Comparison of ENCODE assay signal across 16 cellular contexts in genomic region chr4:123676550-123677229, GRCh38.
DNase-seq lines count a peak whose midpoint lies in the region; ATAC-seq and TF ChIP-seq lines count a peak whose summit lies in the region.
"Had no signal": no experiment of that assay in that cellular context is flagged by ENCODE, and none has a peak within 500 bp of the region (broad histone marks: within the 10 kb centered on the region; RNA-seq: fewer than 3 reads in every experiment).

No MANE protein-coding gene starts in this region.

- DNase-seq in activated CD4-positive, alpha-beta T cell treated with anti-CD3 and anti-CD28 coated beads for 36 hours, result no peak
- DNase-seq in activated CD4-positive, alpha-beta T cell treated with anti-CD3 and anti-CD28 coated beads, Interleukin-2, amount 50 U/mL, for 1 hour, result no peak
- peak; percentile 65 for DNase-seq in NCI-H2029 (lab: John Stamatoyannopoulos, UW)
- DNase-seq in stimulated activated effector memory CD8-positive, alpha-beta T cell treated with anti-CD3 and anti-CD28 coated beads, Interleukin-12 subunit alpha, Interleukin-12 subunit beta, amount 100 ng/mL, for 72 hours (ENCODE audit: low spot score in 2 of 2), result no peak
- DNase-seq in GM20000 (ENCODE audit: low spot score), result no peak
- DNase-seq in Ammon's horn (ENCODE audit: low spot score), result no peak
- no peak for DNase-seq in H4 (ENCODE audit: low spot score)
- DNase-seq: activated CD4-positive, alpha-beta T cell treated with anti-CD3 and anti-CD28 coated beads for 48 hours; activated CD8-positive, alpha-beta memory T cell treated with anti-CD3 and anti-CD28 coated beads, Interleukin-2, amount 50 U/mL, for 48 hours; activated naive CD4-positive, alpha-beta T cell treated with anti-CD3 and anti-CD28 coated beads for 36 hours; CD4-positive, alpha-beta memory T cell; MM.1S; nucleus accumbens; Peyer's patch; right cardiac atrium had no signal

- peak; percentile 54 for ATAC-seq in activated CD4-positive, alpha-beta T cell treated with anti-CD3 and anti-CD28 coated beads for 36 hours
- ATAC-seq in activated T-helper 17 cell treated with anti-CD3 and anti-CD28 coated beads, Interleukin-2, amount 50 U/mL, for 72 hours (replicated peaks), result peak; percentile 68
- peak; percentile 88 for ATAC-seq in stimulated activated effector memory CD8-positive, alpha-beta T cell treated with anti-CD3 and anti-CD28 coated beads, Interleukin-12 subunit alpha, Interleukin-12 subunit beta, amount 100 ng/mL, for 72 hours
- ATAC-seq: right cardiac atrium had no signal

- H3K27ac Mint-ChIP-seq in activated CD4-positive, alpha-beta T cell treated with anti-CD3 and anti-CD28 coated beads for 36 hours, result no peak overlapping the region
- no peak overlapping the region for H3K27ac Mint-ChIP-seq in activated T-helper 17 cell treated with anti-CD3 and anti-CD28 coated beads, Interleukin-2, amount 50 U/mL, for 72 hours
- H3K27ac Mint-ChIP-seq in stimulated activated effector memory CD8-positive, alpha-beta T cell treated with anti-CD3 and anti-CD28 coated beads, Interleukin-12 subunit alpha, Interleukin-12 subunit beta, amount 100 ng/mL, for 72 hours, result no peak overlapping the region
- H3K27ac Mint-ChIP-seq: activated naive CD4-positive, alpha-beta T cell treated with anti-CD3 and anti-CD28 coated beads for 36 hours; CD4-positive, alpha-beta memory T cell had no signal

- CTCF ChIA-PET in activated CD4-positive, alpha-beta T cell treated with anti-CD3 and anti-CD28 coated beads for 36 hours (lab: Charles Lee), result interaction anchor here (0.7 kb wide), 1 partner anchor 18 kb away, joined by 3 read pairs; no protein-coding TSS in a partner anchor

- POLR2A ChIA-PET in activated CD4-positive, alpha-beta T cell treated with anti-CD3 and anti-CD28 coated beads for 36 hours (lab: Charles Lee), result no interaction called here

- no peaks in the 10 kb centered on the region for H3K9me3 Mint-ChIP-seq in activated CD4-positive, alpha-beta T cell treated with anti-CD3 and anti-CD28 coated beads for 36 hours (ENCODE audit: low read depth)
- H3K9me3 Mint-ChIP-seq in activated T-helper 17 cell treated with anti-CD3 and anti-CD28 coated beads, Interleukin-2, amount 50 U/mL, for 72 hours, result no peaks in the 10 kb centered on the region
- no peaks in the 10 kb centered on the region for H3K9me3 Mint-ChIP-seq in stimulated activated effector memory CD8-positive, alpha-beta T cell treated with anti-CD3 and anti-CD28 coated beads, Interleukin-12 subunit alpha, Interleukin-12 subunit beta, amount 100 ng/mL, for 72 hours
- H3K9me3 Mint-ChIP-seq: activated naive CD4-positive, alpha-beta T cell treated with anti-CD3 and anti-CD28 coated beads for 36 hours had no signal

- peaks cover 44% of the 10 kb centered on the region for H3K27me3 Mint-ChIP-seq in activated CD4-positive, alpha-beta T cell treated with anti-CD3 and anti-CD28 coated beads for 36 hours
- H3K27me3 Mint-ChIP-seq in activated T-helper 17 cell treated with anti-CD3 and anti-CD28 coated beads, Interleukin-2, amount 50 U/mL, for 72 hours, result peaks cover 22% of the 10 kb centered on the region

- no peaks in the 10 kb centered on the region for H3K36me3 Mint-ChIP-seq in activated CD4-positive, alpha-beta T cell treated with anti-CD3 and anti-CD28 coated beads for 36 hours (ENCODE audit: low read depth)
- no peaks in the 10 kb centered on the region for H3K36me3 Mint-ChIP-seq in activated T-helper 17 cell treated with anti-CD3 and anti-CD28 coated beads, Interleukin-2, amount 50 U/mL, for 72 hours (ENCODE audit: low read depth)
- no peaks in the 10 kb centered on the region for H3K36me3 Mint-ChIP-seq in stimulated activated effector memory CD8-positive, alpha-beta T cell treated with anti-CD3 and anti-CD28 coated beads, Interleukin-12 subunit alpha, Interleukin-12 subunit beta, amount 100 ng/mL, for 72 hours
- H3K36me3 Mint-ChIP-seq: CD4-positive, alpha-beta memory T cell had no signal

- H3K4me1 Mint-ChIP-seq in activated CD4-positive, alpha-beta T cell treated with anti-CD3 and anti-CD28 coated beads for 36 hours, result peaks cover 21% of the 10 kb centered on the region
- H3K4me1 Mint-ChIP-seq in activated T-helper 17 cell treated with anti-CD3 and anti-CD28 coated beads, Interleukin-2, amount 50 U/mL, for 72 hours, result peaks cover 16% of the 10 kb centered on the region
- H3K4me1 Mint-ChIP-seq in stimulated activated effector memory CD8-positive, alpha-beta T cell treated with anti-CD3 and anti-CD28 coated beads, Interleukin-12 subunit alpha, Interleukin-12 subunit beta, amount 100 ng/mL, for 72 hours, result peaks cover 16% of the 10 kb centered on the region

- TF ChIP-seq CTCF in GM20000 (IDR thresholded peaks at IDR 0.05; ENCODE audit: extremely low read depth, missing control alignments), result no peak

- H3K4me3 Mint-ChIP-seq in activated CD4-positive, alpha-beta T cell treated with anti-CD3 and anti-CD28 coated beads for 36 hours, result no peak overlapping the region
- H3K4me3 Mint-ChIP-seq in activated T-helper 17 cell treated with anti-CD3 and anti-CD28 coated beads, Interleukin-2, amount 50 U/mL, for 72 hours, result no peak overlapping the region
- H3K4me3 Mint-ChIP-seq in stimulated activated effector memory CD8-positive, alpha-beta T cell treated with anti-CD3 and anti-CD28 coated beads, Interleukin-12 subunit alpha, Interleukin-12 subunit beta, amount 100 ng/mL, for 72 hours, result no peak overlapping the region
- H3K4me3 Mint-ChIP-seq: activated naive CD4-positive, alpha-beta T cell treated with anti-CD3 and anti-CD28 coated beads for 36 hours; CD4-positive, alpha-beta memory T cell had no signal

- intact Hi-C loops in activated CD4-positive, alpha-beta T cell treated with anti-CD3 and anti-CD28 coated beads for 36 hours (cut with DNase I, micrococcal nuclease), result no loop called here
